In the genomic region with DNA sequence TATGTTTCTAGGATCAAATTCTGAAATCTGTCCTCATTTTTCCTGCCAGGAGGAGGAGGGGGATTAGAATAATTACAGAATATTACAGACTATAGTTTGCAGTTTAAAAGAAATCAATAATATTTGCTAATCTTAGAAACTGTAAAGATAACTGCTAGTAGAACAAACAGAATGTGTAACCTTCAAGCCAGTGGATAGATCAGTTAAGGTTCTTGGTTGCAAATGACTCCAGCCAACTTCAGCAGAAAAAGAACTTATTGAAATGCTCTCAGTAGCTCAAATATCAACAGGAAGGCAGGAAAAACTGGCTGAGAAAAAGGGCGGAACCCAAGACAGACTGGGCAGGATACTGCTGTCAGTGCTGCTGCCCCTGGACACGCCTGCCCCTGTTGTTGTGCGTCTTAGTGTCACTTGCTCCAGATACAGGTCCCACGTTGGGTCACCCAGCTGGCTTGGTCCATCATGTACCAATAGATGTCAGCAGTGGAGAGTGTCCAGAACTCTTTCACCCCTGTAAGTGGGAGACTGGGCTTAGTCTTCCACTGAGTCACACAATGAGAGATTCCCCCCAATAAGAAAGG, we compare ENCODE assay signal across 1 cellular context.
TF ChIP-seq lines count a peak whose summit lies in the region.

No MANE protein-coding gene starts in this region.

TF ChIP-seq in HepG2, 621 proteins besides CTCF, POLR2A, EP300 and RAD21:
- TF ChIP-seq, protein P1, sequence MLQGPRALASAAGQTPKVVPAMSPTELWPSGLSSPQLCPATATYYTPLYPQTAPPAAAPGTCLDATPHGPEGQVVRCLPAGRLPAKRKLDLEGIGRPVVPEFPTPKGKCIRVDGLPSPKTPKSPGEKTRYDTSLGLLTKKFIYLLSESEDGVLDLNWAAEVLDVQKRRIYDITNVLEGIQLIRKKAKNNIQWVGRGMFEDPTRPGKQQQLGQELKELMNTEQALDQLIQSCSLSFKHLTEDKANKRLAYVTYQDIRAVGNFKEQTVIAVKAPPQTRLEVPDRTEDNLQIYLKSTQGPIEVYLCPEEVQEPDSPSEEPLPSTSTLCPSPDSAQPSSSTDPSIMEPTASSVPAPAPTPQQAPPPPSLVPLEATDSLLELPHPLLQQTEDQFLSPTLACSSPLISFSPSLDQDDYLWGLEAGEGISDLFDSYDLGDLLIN (CRISPR knock-in tag; IDR thresholded peaks at IDR 0.05; ENCODE audit: borderline replicate concordance), result no peak
- TF ChIP-seq, protein P2, sequence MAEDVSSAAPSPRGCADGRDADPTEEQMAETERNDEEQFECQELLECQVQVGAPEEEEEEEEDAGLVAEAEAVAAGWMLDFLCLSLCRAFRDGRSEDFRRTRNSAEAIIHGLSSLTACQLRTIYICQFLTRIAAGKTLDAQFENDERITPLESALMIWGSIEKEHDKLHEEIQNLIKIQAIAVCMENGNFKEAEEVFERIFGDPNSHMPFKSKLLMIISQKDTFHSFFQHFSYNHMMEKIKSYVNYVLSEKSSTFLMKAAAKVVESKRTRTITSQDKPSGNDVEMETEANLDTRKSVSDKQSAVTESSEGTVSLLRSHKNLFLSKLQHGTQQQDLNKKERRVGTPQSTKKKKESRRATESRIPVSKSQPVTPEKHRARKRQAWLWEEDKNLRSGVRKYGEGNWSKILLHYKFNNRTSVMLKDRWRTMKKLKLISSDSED (CRISPR knock-in tag; IDR thresholded peaks at IDR 0.05), result no peak
- TF ChIP-seq, protein P3, sequence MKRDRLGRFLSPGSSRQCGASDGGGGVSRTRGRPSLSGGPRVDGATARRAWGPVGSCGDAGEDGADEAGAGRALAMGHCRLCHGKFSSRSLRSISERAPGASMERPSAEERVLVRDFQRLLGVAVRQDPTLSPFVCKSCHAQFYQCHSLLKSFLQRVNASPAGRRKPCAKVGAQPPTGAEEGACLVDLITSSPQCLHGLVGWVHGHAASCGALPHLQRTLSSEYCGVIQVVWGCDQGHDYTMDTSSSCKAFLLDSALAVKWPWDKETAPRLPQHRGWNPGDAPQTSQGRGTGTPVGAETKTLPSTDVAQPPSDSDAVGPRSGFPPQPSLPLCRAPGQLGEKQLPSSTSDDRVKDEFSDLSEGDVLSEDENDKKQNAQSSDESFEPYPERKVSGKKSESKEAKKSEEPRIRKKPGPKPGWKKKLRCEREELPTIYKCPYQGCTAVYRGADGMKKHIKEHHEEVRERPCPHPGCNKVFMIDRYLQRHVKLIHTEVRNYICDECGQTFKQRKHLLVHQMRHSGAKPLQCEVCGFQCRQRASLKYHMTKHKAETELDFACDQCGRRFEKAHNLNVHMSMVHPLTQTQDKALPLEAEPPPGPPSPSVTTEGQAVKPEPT (CRISPR knock-in tag; IDR thresholded peaks at IDR 0.05; ENCODE audit: low read depth), result no peak
- TF ChIP-seq ZKSCAN5 (CRISPR knock-in tag; IDR thresholded peaks at IDR 0.05), result no peak
- no peak for TF ChIP-seq SMARCE1 (IDR thresholded peaks at IDR 0.05; ENCODE audit: borderline replicate concordance)
- TF ChIP-seq, protein P4, sequence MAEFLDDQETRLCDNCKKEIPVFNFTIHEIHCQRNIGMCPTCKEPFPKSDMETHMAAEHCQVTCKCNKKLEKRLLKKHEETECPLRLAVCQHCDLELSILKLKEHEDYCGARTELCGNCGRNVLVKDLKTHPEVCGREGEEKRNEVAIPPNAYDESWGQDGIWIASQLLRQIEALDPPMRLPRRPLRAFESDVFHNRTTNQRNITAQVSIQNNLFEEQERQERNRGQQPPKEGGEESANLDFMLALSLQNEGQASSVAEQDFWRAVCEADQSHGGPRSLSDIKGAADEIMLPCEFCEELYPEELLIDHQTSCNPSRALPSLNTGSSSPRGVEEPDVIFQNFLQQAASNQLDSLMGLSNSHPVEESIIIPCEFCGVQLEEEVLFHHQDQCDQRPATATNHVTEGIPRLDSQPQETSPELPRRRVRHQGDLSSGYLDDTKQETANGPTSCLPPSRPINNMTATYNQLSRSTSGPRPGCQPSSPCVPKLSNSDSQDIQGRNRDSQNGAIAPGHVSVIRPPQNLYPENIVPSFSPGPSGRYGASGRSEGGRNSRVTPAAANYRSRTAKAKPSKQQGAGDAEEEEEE (CRISPR knock-in tag; IDR thresholded peaks at IDR 0.05; ENCODE audit: borderline replicate concordance), result no peak
- no peak for TF ChIP-seq U2AF2 (IDR thresholded peaks at IDR 0.05; ENCODE audit: low read depth, low read length)
- TF ChIP-seq, protein P5, sequence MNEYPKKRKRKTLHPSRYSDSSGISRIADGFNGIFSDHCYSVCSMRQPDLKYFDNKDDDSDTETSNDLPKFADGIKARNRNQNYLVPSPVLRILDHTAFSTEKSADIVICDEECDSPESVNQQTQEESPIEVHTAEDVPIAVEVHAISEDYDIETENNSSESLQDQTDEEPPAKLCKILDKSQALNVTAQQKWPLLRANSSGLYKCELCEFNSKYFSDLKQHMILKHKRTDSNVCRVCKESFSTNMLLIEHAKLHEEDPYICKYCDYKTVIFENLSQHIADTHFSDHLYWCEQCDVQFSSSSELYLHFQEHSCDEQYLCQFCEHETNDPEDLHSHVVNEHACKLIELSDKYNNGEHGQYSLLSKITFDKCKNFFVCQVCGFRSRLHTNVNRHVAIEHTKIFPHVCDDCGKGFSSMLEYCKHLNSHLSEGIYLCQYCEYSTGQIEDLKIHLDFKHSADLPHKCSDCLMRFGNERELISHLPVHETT (CRISPR knock-in tag; conservative IDR thresholded peaks at IDR 0.05), result no peak
